Comparison of ENCODE assay signal across 24 cellular contexts in genomic region chr20:1942061-1942460, GRCh38. TPM values are rescaled to one million over a fixed set of nuclear protein-coding genes. Genes with fewer than 3 reads are reported as not detected.
DNase-seq lines count a peak whose midpoint lies in the region; ATAC-seq and TF ChIP-seq lines count a peak whose summit lies in the region.
"Had no signal": no experiment of that assay in that cellular context is flagged by ENCODE, and none has a peak within 500 bp of the region (broad histone marks: within the 10 kb centered on the region; RNA-seq: fewer than 3 reads in every experiment).

No MANE protein-coding gene starts in this region.

- intact Hi-C loops in breast epithelium (cut with DNase I; ENCODE audit: low total_unique reads) = loop anchor here (5.0 kb wide), 1 partner anchor 875 kb away; the partner anchor contains the start of gene TMEM239
- intact Hi-C loops in MCF 10A (cut with micrococcal nuclease) = loop anchor here (10.0 kb wide), 1 partner anchor 137 kb away; no protein-coding TSS in a partner anchor
- intact Hi-C loops in CD14-positive monocyte (cut with micrococcal nuclease) = loop anchor here (10.0 kb wide), 2 partner anchors 47 to 97 kb away; partner anchors contain the start of gene SIRPA (in 1 of the 2)
- intact Hi-C loops in mammary epithelial cell (cut with micrococcal nuclease) = no loop called here
- intact Hi-C loops in sciatic nerve (cut with DNase I) = no loop called here
- intact Hi-C loops in activated T-helper 1 cell treated with anti-CD3 and anti-CD28 coated beads, Interleukin-12 subunit alpha, Interleukin-12 subunit beta, Interleukin-2, Interleukin-4 antibody, amounts not matched to agents 30 ng/mL and 10 ng/mL and 1 ng/mL, durations not matched to agents 14 hours and 24 hours and 36 hours (cut with micrococcal nuclease) = no loop called here

- TF ChIP-seq CTCF in breast epithelium (IDR thresholded peaks at IDR 0.05) (no peak), MCF 10A (IDR thresholded peaks at IDR 0.05; ENCODE audit: unreplicated experiment) (no peak), CD14-positive monocyte (IDR thresholded peaks at IDR 0.05) (no peak), mammary epithelial cell (conservative IDR thresholded peaks at IDR 0.05 in 1 of 2, IDR thresholded peaks at IDR 0.05 in 1 of 2; ENCODE audit: extremely low read depth in 1 of 2, insufficient read depth in 1 of 2, low read depth in 1 of 2, low read length in 2 of 2) (no peak), progenitor cell of endocrine pancreas (IDR thresholded peaks at IDR 0.05; ENCODE audit: unreplicated experiment) (no peak)

- CTCF ChIA-PET in MCF 10A (lab: Yijun Ruan, JAX) (no interaction called here), mammary epithelial cell (lab: Charles Lee; ENCODE audit: low non-redundant PET) (no interaction called here)

- no peaks in the 10 kb centered on the region for H3K27me3 ChIP-seq in breast epithelium
- H3K27me3 ChIP-seq in mammary epithelial cell (ENCODE audit: insufficient read depth, low read length) = no peaks in the 10 kb centered on the region
- H3K27me3 ChIP-seq: BE2C, MG63 had no signal

- H3K9ac ChIP-seq in mammary epithelial cell (ENCODE audit: insufficient read depth, low read length) = no peak overlapping the region
- H3K9ac ChIP-seq: SK-N-SH had no signal

- no peak overlapping the region for H3K4me2 ChIP-seq in mammary epithelial cell (ENCODE audit: insufficient read depth, low read depth, low read length)
- H3K4me2 ChIP-seq: SK-N-SH had no signal

- no peaks in the 10 kb centered on the region for H3K9me3 Mint-ChIP-seq in MCF 10A (ENCODE audit: unreplicated experiment)
- peaks cover 0 to 2% (median 0%) of the 10 kb centered on the region in 7 donors for H3K9me3 Mint-ChIP-seq in CD14-positive monocyte
- no peaks in the 10 kb centered on the region for H3K9me3 Mint-ChIP-seq in progenitor cell of endocrine pancreas (ENCODE audit: low read depth)
- no peaks in the 10 kb centered on the region for H3K9me3 Mint-ChIP-seq in activated T-helper 1 cell treated with anti-CD3 and anti-CD28 coated beads, Interleukin-12 subunit alpha, Interleukin-12 subunit beta, Interleukin-2, Interleukin-4 antibody, amounts not matched to agents 30 ng/mL and 10 ng/mL and 1 ng/mL, durations not matched to agents 14 hours and 24 hours and 36 hours

- H4K20me1 ChIP-seq in mammary epithelial cell (ENCODE audit: insufficient read depth, low read length) = no peaks in the 10 kb centered on the region

- peak overlapping the region; percentile 36 to 52 for H3K27ac ChIP-seq in breast epithelium
- H3K27ac ChIP-seq in mammary epithelial cell (ENCODE audit: insufficient read depth, low read depth, low read length) = peak overlapping the region; percentile 43

- H3K4me3 ChIP-seq in breast epithelium (no peak overlapping the region), mammary epithelial cell (replicated peaks in 1 of 3; ENCODE audit: insufficient read depth in 1 of 3, low read depth in 2 of 3, low read length in 3 of 3) (no peak overlapping the region)
- H3K4me3 ChIP-seq: MG63 had no signal

- no peak overlapping the region for H2AFZ ChIP-seq in mammary epithelial cell (ENCODE audit: low read depth, low read length)

- no peak for ATAC-seq in sciatic nerve

- H3K36me3 ChIP-seq in breast epithelium (no peaks in the 10 kb centered on the region), mammary epithelial cell (ENCODE audit: insufficient read depth, low read length) (no peaks in the 10 kb centered on the region)
- H3K36me3 ChIP-seq: BE2C, MG63 had no signal

- H3K36me3 Mint-ChIP-seq in MCF 10A (ENCODE audit: insufficient read depth, unreplicated experiment) (peaks cover 6% of the 10 kb centered on the region), CD14-positive monocyte (peaks cover 29 to 32% of the 10 kb centered on the region in 2 donors), progenitor cell of endocrine pancreas (ENCODE audit: insufficient read depth) (peaks cover 2% of the 10 kb centered on the region)
- H3K36me3 Mint-ChIP-seq in activated T-helper 1 cell treated with anti-CD3 and anti-CD28 coated beads, Interleukin-12 subunit alpha, Interleukin-12 subunit beta, Interleukin-2, Interleukin-4 antibody, amounts not matched to agents 30 ng/mL and 10 ng/mL and 1 ng/mL, durations not matched to agents 14 hours and 24 hours and 36 hours (ENCODE audit: low read depth) = no peaks in the 10 kb centered on the region
- H3K36me3 Mint-ChIP-seq: CD4-positive, CD25-positive, alpha-beta regulatory T cell had no signal

- no TSS peak for BruUV-seq in MCF 10A (replicated peaks; lab: Mats Ljungman, UMichigan)
- no TSS peak for BruUV-seq in mammary epithelial cell (replicated peaks; lab: Mats Ljungman, UMichigan)

- WGBS in mammary epithelial cell (ENCODE audit: low coverage, missing lambda C conversion rate) = 94% methylated on average over 4 of the region's 7 CpGs

- H3K4me3 Mint-ChIP-seq in MCF 10A (ENCODE audit: unreplicated experiment) (no peak overlapping the region), CD14-positive monocyte (no peak overlapping the region), progenitor cell of endocrine pancreas (ENCODE audit: low read depth) (no peak overlapping the region)
- no peak overlapping the region for H3K4me3 Mint-ChIP-seq in activated T-helper 1 cell treated with anti-CD3 and anti-CD28 coated beads, Interleukin-12 subunit alpha, Interleukin-12 subunit beta, Interleukin-2, Interleukin-4 antibody, amounts not matched to agents 30 ng/mL and 10 ng/mL and 1 ng/mL, durations not matched to agents 14 hours and 24 hours and 36 hours
- H3K4me3 Mint-ChIP-seq: CD4-positive, CD25-positive, alpha-beta regulatory T cell had no signal

- TF ChIP-seq POLR2A in breast epithelium (IDR thresholded peaks at IDR 0.05) = no peak

- in situ Hi-C loops in mammary epithelial cell (cut with MboI; ENCODE audit: low sequenced_read_pairs in 2 of 2) = no loop called here

- H3K9me3 ChIP-seq in breast epithelium = no peaks in the 10 kb centered on the region
- no peaks in the 10 kb centered on the region for H3K9me3 ChIP-seq in mammary epithelial cell (replicated peaks; ENCODE audit: insufficient read depth, low read length)
- H3K9me3 ChIP-seq: BE2C, MG63, SK-N-SH had no signal

- H3K27me3 Mint-ChIP-seq in MCF 10A (ENCODE audit: insufficient read depth, unreplicated experiment) = no peaks in the 10 kb centered on the region
- H3K27me3 Mint-ChIP-seq in CD14-positive monocyte (ENCODE audit: low read depth in 3 of 3) = no peaks in the 10 kb centered on the region
- peaks cover 59% of the 10 kb centered on the region for H3K27me3 Mint-ChIP-seq in progenitor cell of endocrine pancreas
- H3K27me3 Mint-ChIP-seq in activated T-helper 1 cell treated with anti-CD3 and anti-CD28 coated beads, Interleukin-12 subunit alpha, Interleukin-12 subunit beta, Interleukin-2, Interleukin-4 antibody, amounts not matched to agents 30 ng/mL and 10 ng/mL and 1 ng/mL, durations not matched to agents 14 hours and 24 hours and 36 hours (ENCODE audit: insufficient read depth) = peaks cover 23% of the 10 kb centered on the region

- H3K4me1 ChIP-seq in breast epithelium (peaks cover 0 to 7% of the 10 kb centered on the region in 2 donors), mammary epithelial cell (ENCODE audit: insufficient read depth, low read length) (peaks cover 50% of the 10 kb centered on the region)
- H3K4me1 ChIP-seq: BE2C had no signal

- dilution Hi-C loops in mammary epithelial cell (cut with HindIII; ENCODE audit: low sequenced_read_pairs) = no loop called here

- POLR2A ChIA-PET in MCF 10A (lab: Yijun Ruan, JAX) = interaction anchor here (0.6 to 1.7 kb wide), 7 partner anchors 9 to 528 kb away, joined by 3 to 8 read pairs (median 3); partner anchors contain the start of gene SNRPB

- H3K79me2 ChIP-seq in mammary epithelial cell (ENCODE audit: insufficient read depth, low read length) = no peaks in the 10 kb centered on the region

- H3K27ac Mint-ChIP-seq in MCF 10A (ENCODE audit: low read depth, unreplicated experiment) (no peak overlapping the region), CD14-positive monocyte (peak overlapping the region; percentile 31 to 100 (median 99)), progenitor cell of endocrine pancreas (no peak overlapping the region)
- no peak overlapping the region for H3K27ac Mint-ChIP-seq in activated T-helper 1 cell treated with anti-CD3 and anti-CD28 coated beads, Interleukin-12 subunit alpha, Interleukin-12 subunit beta, Interleukin-2, Interleukin-4 antibody, amounts not matched to agents 30 ng/mL and 10 ng/mL and 1 ng/mL, durations not matched to agents 14 hours and 24 hours and 36 hours
- H3K27ac Mint-ChIP-seq: CD4-positive, CD25-positive, alpha-beta regulatory T cell had no signal

- DNase-seq in breast epithelium (ENCODE audit: low spot score in 2 of 2) (no peak), MCF 10A (ENCODE audit: unreplicated experiment) (no peak), CD14-positive monocyte (ENCODE audit: low spot score) (peak; percentile 32), mammary epithelial cell (no peak), sciatic nerve (ENCODE audit: low spot score) (peak; percentile 27), progenitor cell of endocrine pancreas (ENCODE audit: low spot score, unreplicated experiment) (no peak), activated T-cell treated with anti-CD3 and anti-CD28 coated beads for 4 hours (no peak)
- DNase-seq in activated T-helper 1 cell treated with anti-CD3 and anti-CD28 coated beads, Interleukin-12 subunit alpha, Interleukin-12 subunit beta, Interleukin-2, Interleukin-4 antibody, amounts not matched to agents 30 ng/mL and 10 ng/mL and 1 ng/mL, durations not matched to agents 14 hours and 24 hours and 36 hours (ENCODE audit: low spot score) = no peak
- DNase-seq: 8988T; ACHN; BE2C; CD4-positive, CD25-positive, alpha-beta regulatory T cell; DMS153; DND-41; H7; KBM-7; MG63; NCI-H1105 treated with DMSO at 0.1 percent for 48 hours; NCI-H2029; NCI-H446 treated with DMSO at 0.1 percent for 48 hours; NCI-H526; RPMI8226; SK-N-SH had no signal

- H3K4me1 Mint-ChIP-seq in MCF 10A (ENCODE audit: insufficient read depth, unreplicated experiment) (peaks cover 46% of the 10 kb centered on the region), CD14-positive monocyte (peaks cover 93% of the 10 kb centered on the region), progenitor cell of endocrine pancreas (ENCODE audit: low read depth) (peaks cover 5% of the 10 kb centered on the region)
- H3K4me1 Mint-ChIP-seq in activated T-helper 1 cell treated with anti-CD3 and anti-CD28 coated beads, Interleukin-12 subunit alpha, Interleukin-12 subunit beta, Interleukin-2, Interleukin-4 antibody, amounts not matched to agents 30 ng/mL and 10 ng/mL and 1 ng/mL, durations not matched to agents 14 hours and 24 hours and 36 hours (ENCODE audit: low read depth) = no peaks in the 10 kb centered on the region
- H3K4me1 Mint-ChIP-seq: CD4-positive, CD25-positive, alpha-beta regulatory T cell had no signal

RNA-seq across cellular contexts. Expression of gene SIRPA, which starts 46.9 kb away (rescaled TPM):
- total RNA-seq in breast epithelium (10 to 100 TPM; 42.3 to 64.6 (median 53.9) TPM), MCF 10A (2022) (18.0 and 23.6 TPM in 2 replicates), mammary epithelial cell (10 to 100 TPM; 49.6 to 68.3 TPM), sciatic nerve (55.5 TPM), progenitor cell of endocrine pancreas (15.2 and 16.2 TPM in 2 replicates)
- polyA plus RNA-seq in CD14-positive monocyte (10 to 100 TPM; 28.4 to 58.3 TPM), mammary epithelial cell (41.1 TPM)
- polyA minus RNA-seq in mammary epithelial cell = 78.0 TPM
- not detected in 2 replicates for total RNA-seq in activated T-helper 1 cell treated with anti-CD3 and anti-CD28 coated beads, Interleukin-12 subunit alpha, Interleukin-12 subunit beta, Interleukin-2, Interleukin-4 antibody, amounts not matched to agents 30 ng/mL and 10 ng/mL and 1 ng/mL, durations not matched to agents 14 hours and 24 hours and 36 hours
- total RNA-seq: CD4-positive, CD25-positive, alpha-beta regulatory T cell had no signal
- polyA plus RNA-seq: CD4-positive, CD25-positive, alpha-beta regulatory T cell had no signal

RNA-seq across cellular contexts. Expression of gene PDYN, which starts 51.8 kb away (rescaled TPM):
- total RNA-seq in breast epithelium = not detected
- not detected in 2 replicates for total RNA-seq in MCF 10A (2022)
- not detected for polyA plus RNA-seq in CD14-positive monocyte
- total RNA-seq in mammary epithelial cell = not detected
- not detected for polyA plus RNA-seq in mammary epithelial cell
- polyA minus RNA-seq in mammary epithelial cell = not detected
- not detected for total RNA-seq in sciatic nerve
- not detected in 2 replicates for total RNA-seq in progenitor cell of endocrine pancreas
- not detected in 2 replicates for total RNA-seq in activated T-helper 1 cell treated with anti-CD3 and anti-CD28 coated beads, Interleukin-12 subunit alpha, Interleukin-12 subunit beta, Interleukin-2, Interleukin-4 antibody, amounts not matched to agents 30 ng/mL and 10 ng/mL and 1 ng/mL, durations not matched to agents 14 hours and 24 hours and 36 hours
- total RNA-seq: CD4-positive, CD25-positive, alpha-beta regulatory T cell; LHCN-M2 had no signal
- polyA plus RNA-seq: CD4-positive, CD25-positive, alpha-beta regulatory T cell; SK-N-SH had no signal

Comparison
In these comparisons a context has a peak if more than half of its experiments do, and no peak if none do; other contexts are left out.
1. intact Hi-C loops: an anchor here in breast epithelium (5.0 kb wide), MCF 10A (10.0 kb wide) and CD14-positive monocyte (10.0 kb wide); none called in mammary epithelial cell, sciatic nerve and activated T-helper 1 cell treated with anti-CD3 and anti-CD28 coated beads, Interleukin-12 subunit alpha, Interleukin-12 subunit beta, Interleukin-2, Interleukin-4 antibody, amounts not matched to agents 30 ng/mL and 10 ng/mL and 1 ng/mL, durations not matched to agents 14 hours and 24 hours and 36 hours.
2. DNase-seq: peak in CD14-positive monocyte (single experiment) and sciatic nerve (single experiment); none in breast epithelium (0 of 2), MCF 10A (single experiment), mammary epithelial cell (single experiment), progenitor cell of endocrine pancreas (single experiment), activated T-cell treated with anti-CD3 and anti-CD28 coated beads for 4 hours (single experiment) and activated T-helper 1 cell treated with anti-CD3 and anti-CD28 coated beads, Interleukin-12 subunit alpha, Interleukin-12 subunit beta, Interleukin-2, Interleukin-4 antibody, amounts not matched to agents 30 ng/mL and 10 ng/mL and 1 ng/mL, durations not matched to agents 14 hours and 24 hours and 36 hours (single experiment).
3. H3K27ac Mint-ChIP-seq: peak in CD14-positive monocyte (7 of 7); none in MCF 10A (single experiment), progenitor cell of endocrine pancreas (single experiment) and activated T-helper 1 cell treated with anti-CD3 and anti-CD28 coated beads, Interleukin-12 subunit alpha, Interleukin-12 subunit beta, Interleukin-2, Interleukin-4 antibody, amounts not matched to agents 30 ng/mL and 10 ng/mL and 1 ng/mL, durations not matched to agents 14 hours and 24 hours and 36 hours (single experiment).
4. RNA of gene SIRPA, which starts 46.9 kb away (total RNA-seq): 49.6 to 68.3 TPM in mammary epithelial cell, 55.5 TPM in sciatic nerve (single experiment), 42.3 to 64.6 TPM in breast epithelium, 18.0 to 23.6 TPM in MCF 10A and 15.2 to 16.2 TPM in progenitor cell of endocrine pancreas; not detected in activated T-helper 1 cell treated with anti-CD3 and anti-CD28 coated beads, Interleukin-12 subunit alpha, Interleukin-12 subunit beta, Interleukin-2, Interleukin-4 antibody, amounts not matched to agents 30 ng/mL and 10 ng/mL and 1 ng/mL, durations not matched to agents 14 hours and 24 hours and 36 hours; every median in the first group is over 10 times any median in the second.